11 cellular contexts compared by ENCODE assay signal in genomic region chr7:2954433-2954853, GRCh38.
A peak's percentile ranks its signal among the peaks of the same experiment; 100 is the strongest.
DNase-seq lines count a peak whose midpoint lies in the region; ATAC-seq and TF ChIP-seq lines count a peak whose summit lies in the region.
"Had no signal": no experiment of that assay in that cellular context is flagged by ENCODE, and none has a peak within 500 bp of the region (broad histone marks: within the 10 kb centered on the region; RNA-seq: fewer than 3 reads in every experiment).

No MANE protein-coding gene starts in this region.

- TF ChIP-seq EP300 in transverse colon (IDR thresholded peaks at IDR 0.05; ENCODE audit: low read depth), result no peak

- peaks cover 91 to 95% of the 10 kb centered on the region in 2 donors for H3K4me1 Mint-ChIP-seq in immature natural killer cell

- peak in 1 of 2 donors; percentile 45 for ATAC-seq in right cardiac atrium
- ATAC-seq: esophagus mucosa had no signal

- peaks cover 26 to 35% (median 34%) of the 10 kb centered on the region in 3 donors for H3K36me3 Mint-ChIP-seq in immature natural killer cell

- H3K36me3 ChIP-seq in right atrium auricular region, result no peaks in the 10 kb centered on the region
- H3K36me3 ChIP-seq in transverse colon, result no peaks in the 10 kb centered on the region
- H3K36me3 ChIP-seq: tibial artery had no signal

- H3K9me3 Mint-ChIP-seq in immature natural killer cell, result no peaks in the 10 kb centered on the region

- TF ChIP-seq POLR2A in transverse colon (IDR thresholded peaks at IDR 0.05), result no peak

- in situ Hi-C loops in transverse colon (cut with MboI; ENCODE audit: low pct_ligation_motif_present in 1 of 4, low pct_unique_long_range_greater_than_20kb in 1 of 4, low sequenced_read_pairs in 3 of 4), result no loop called here

- H3K4me3 ChIP-seq in right cardiac atrium (ENCODE audit: low read length) (no peak overlapping the region), right atrium auricular region (no peak overlapping the region), transverse colon (no peak overlapping the region)
- H3K4me3 ChIP-seq: tibial artery had no signal

- no peaks in the 10 kb centered on the region for H3K27me3 ChIP-seq in right cardiac atrium (ENCODE audit: control insufficient read depth, insufficient read depth)
- H3K27me3 ChIP-seq in right atrium auricular region, result no peaks in the 10 kb centered on the region
- H3K27me3 ChIP-seq in transverse colon, result no peaks in the 10 kb centered on the region

- 71% methylated on average over 11 of the region's 11 CpGs for WGBS in right cardiac atrium
- 80% methylated on average over 11 of the region's 11 CpGs; no CpG with 5 or more reads in 1 of the 2 donors for WGBS in transverse colon (ENCODE audit: low coverage in 1 of 2), 2 donors

- peaks cover 3 to 6% (median 3%) of the 10 kb centered on the region in 3 donors for H3K27me3 Mint-ChIP-seq in immature natural killer cell (ENCODE audit: low read depth in 3 of 3)

- peak overlapping the region; percentile 86 to 96 (median 93) for H3K27ac Mint-ChIP-seq in immature natural killer cell

- H3K4me1 ChIP-seq in right cardiac atrium (ENCODE audit: control insufficient read depth, insufficient read depth, low read length), result no peaks in the 10 kb centered on the region
- no peaks in the 10 kb centered on the region for H3K4me1 ChIP-seq in right atrium auricular region
- peaks cover 0 to 3% (median 0%) of the 10 kb centered on the region in 4 donors for H3K4me1 ChIP-seq in transverse colon
- H3K4me1 ChIP-seq: tibial artery had no signal

- H3K27ac ChIP-seq in right cardiac atrium (ENCODE audit: low read length) (no peak overlapping the region), right atrium auricular region (no peak overlapping the region), transverse colon (no peak overlapping the region)
- H3K27ac ChIP-seq: tibial artery had no signal

- DNase-seq in right cardiac atrium (peak in 2 of 3 donors; percentile 63 to 67), right atrium auricular region (ENCODE audit: low spot score) (no peak), activated T-cell treated with anti-CD3 and anti-CD28 coated beads for 4 hours (peak; percentile 14), immature natural killer cell (peak; percentile 50 to 62 (median 61)), transverse colon (peak; percentile 28), NCI-H146 (lab: John Stamatoyannopoulos, UW) (no peak), occipital lobe (lab: John Stamatoyannopoulos, UW) (no peak)
- DNase-seq in activated CD4-positive, CD25-positive, alpha-beta regulatory T cell (lab: John Stamatoyannopoulos, UW), result no peak
- DNase-seq: NCI-H2029 had no signal

- H3K9me3 ChIP-seq in right cardiac atrium (ENCODE audit: control insufficient read depth, low read length) (no peaks in the 10 kb centered on the region), right atrium auricular region (peaks cover 0 to 4% of the 10 kb centered on the region in 2 donors), transverse colon (no peaks in the 10 kb centered on the region)

- peak overlapping the region; percentile 63 to 78 (median 67) for H3K4me3 Mint-ChIP-seq in immature natural killer cell

- TF ChIP-seq CTCF in right atrium auricular region (IDR thresholded peaks at IDR 0.05), result no peak
- TF ChIP-seq CTCF in transverse colon (IDR thresholded peaks at IDR 0.05), result no peak

- intact Hi-C loops in right cardiac atrium (cut with DNase I) (no loop called here), transverse colon (cut with DNase I; ENCODE audit: low total_unique reads) (no loop called here)

Comparison
In these comparisons a context has a peak if more than half of its experiments do, and no peak if none do; other contexts are left out.
1. DNase-seq: peak in right cardiac atrium (2 of 3), activated T-cell treated with anti-CD3 and anti-CD28 coated beads for 4 hours (single experiment), immature natural killer cell (3 of 3) and transverse colon (single experiment); none in right atrium auricular region (single experiment), NCI-H146 (single experiment), occipital lobe (single experiment) and activated CD4-positive, CD25-positive, alpha-beta regulatory T cell (0 of 4).